21 cellular contexts compared by ENCODE assay signal in genomic region chr20:40883097-40883496, GRCh38.
A peak's percentile ranks its signal among the peaks of the same experiment; 100 is the strongest.
DNase-seq lines count a peak whose midpoint lies in the region; ATAC-seq and TF ChIP-seq lines count a peak whose summit lies in the region.
"Had no signal": no experiment of that assay in that cellular context is flagged by ENCODE, and none has a peak within 500 bp of the region (broad histone marks: within the 10 kb centered on the region; RNA-seq: fewer than 3 reads in every experiment).

No MANE protein-coding gene starts in this region.

- CTCF ChIA-PET in activated CD8-positive, alpha-beta T cell treated with anti-CD3 and anti-CD28 coated beads, Interleukin-2, amount 10 ng/mL, durations not matched to agents 7 days and 5 days (lab: Charles Lee) = no interaction called here
- CTCF ChIA-PET in activated CD8-positive, alpha-beta T cell treated with anti-CD3 and anti-CD28 coated beads for 36 hours (lab: Charles Lee) = no interaction called here

- H3K36me3 Mint-ChIP-seq in activated CD8-positive, alpha-beta T cell treated with anti-CD3 and anti-CD28 coated beads, Interleukin-2, amount 10 ng/mL, durations not matched to agents 7 days and 5 days (ENCODE audit: low read depth) = peaks cover 20% of the 10 kb centered on the region
- H3K36me3 Mint-ChIP-seq in activated CD8-positive, alpha-beta T cell treated with anti-CD3 and anti-CD28 coated beads for 36 hours (ENCODE audit: low read depth) = no peaks in the 10 kb centered on the region
- H3K36me3 Mint-ChIP-seq in chondrocyte (ENCODE audit: low read depth) = peaks cover 3% of the 10 kb centered on the region

- POLR2A ChIA-PET in activated CD8-positive, alpha-beta T cell treated with anti-CD3 and anti-CD28 coated beads, Interleukin-2, amount 10 ng/mL, durations not matched to agents 7 days and 5 days (lab: Charles Lee) = no interaction called here
- POLR2A ChIA-PET in activated CD8-positive, alpha-beta T cell treated with anti-CD3 and anti-CD28 coated beads for 36 hours (lab: Charles Lee) = no interaction called here

- in situ Hi-C loops in SK-MEL-5 (cut with HindIII; ENCODE audit: low pct_unique_long_range_greater_than_20kb, low sequenced_read_pairs) = no loop called here

- TF ChIP-seq CTCF in activated CD8-positive, alpha-beta T cell treated with anti-CD3 and anti-CD28 coated beads for 36 hours (IDR thresholded peaks at IDR 0.05) = no peak
- TF ChIP-seq CTCF in chondrocyte (IDR thresholded peaks at IDR 0.05) = no peak

- no peak overlapping the region for H3K4me3 Mint-ChIP-seq in activated CD8-positive, alpha-beta T cell treated with anti-CD3 and anti-CD28 coated beads, Interleukin-2, amount 10 ng/mL, durations not matched to agents 7 days and 5 days
- H3K4me3 Mint-ChIP-seq in activated CD8-positive, alpha-beta T cell treated with anti-CD3 and anti-CD28 coated beads for 36 hours = no peak overlapping the region
- H3K4me3 Mint-ChIP-seq in chondrocyte (ENCODE audit: unreplicated experiment) = no peak overlapping the region

- no peak for DNase-seq in activated CD8-positive, alpha-beta T cell treated with anti-CD3 and anti-CD28 coated beads, Interleukin-2, amount 10 ng/mL, durations not matched to agents 7 days and 5 days
- no peak for DNase-seq in activated CD8-positive, alpha-beta T cell treated with anti-CD3 and anti-CD28 coated beads for 36 hours
- peak; percentile 32 for DNase-seq in EH (ENCODE audit: low read depth)
- DNase-seq in SK-MEL-5 (ENCODE audit: low read depth, low spot score) = peak; percentile 18
- peak; percentile 47 for DNase-seq in left lobe of liver (ENCODE audit: low spot score)
- DNase-seq in DMS53 treated with DMSO at 0.1 percent for 48 hours (lab: John Stamatoyannopoulos, UW; ENCODE audit: unreplicated experiment) = no peak
- DNase-seq in chondrocyte (ENCODE audit: low spot score) = no peak
- no peak for DNase-seq in GF-D8 (lab: John Stamatoyannopoulos, UW)
- DNase-seq: activated CD4-positive, alpha-beta T cell treated with anti-CD3 and anti-CD28 coated beads, Interleukin-2, amount 50 U/mL, for 1 hour; activated effector memory CD4-positive, alpha-beta T cell treated with Interleukin-2 at 50 U/mL for 16 hours; body of pancreas; IMR-90; midbrain; naive thymus-derived CD8-positive, alpha-beta T cell; NCI-H1105 treated with DMSO at 0.1 percent for 48 hours; NCI-H2029 treated with DMSO at 0.1 percent for 48 hours; OCI-M1; stimulated activated naive CD8-positive, alpha-beta T cell treated with anti-CD3 and anti-CD28 coated beads, Interleukin-15, Interleukin-2, amounts not matched to agents 100 U/mL and 50 U/mL, for 24 hours; T-helper 9 cell; testis; uterus had no signal

- H3K27me3 Mint-ChIP-seq in activated CD8-positive, alpha-beta T cell treated with anti-CD3 and anti-CD28 coated beads, Interleukin-2, amount 10 ng/mL, durations not matched to agents 7 days and 5 days (ENCODE audit: low read depth) = peaks cover 3% of the 10 kb centered on the region
- no peaks in the 10 kb centered on the region for H3K27me3 Mint-ChIP-seq in activated CD8-positive, alpha-beta T cell treated with anti-CD3 and anti-CD28 coated beads for 36 hours
- H3K27me3 Mint-ChIP-seq in chondrocyte (ENCODE audit: low read depth) = peaks cover 14% of the 10 kb centered on the region

- intact Hi-C loops in activated CD8-positive, alpha-beta T cell treated with anti-CD3 and anti-CD28 coated beads for 36 hours (cut with micrococcal nuclease) = no loop called here

- no peaks in the 10 kb centered on the region for H3K9me3 Mint-ChIP-seq in activated CD8-positive, alpha-beta T cell treated with anti-CD3 and anti-CD28 coated beads, Interleukin-2, amount 10 ng/mL, durations not matched to agents 7 days and 5 days (ENCODE audit: insufficient read depth)
- peaks cover 8% of the 10 kb centered on the region for H3K9me3 Mint-ChIP-seq in activated CD8-positive, alpha-beta T cell treated with anti-CD3 and anti-CD28 coated beads for 36 hours
- peaks cover 8% of the 10 kb centered on the region for H3K9me3 Mint-ChIP-seq in chondrocyte (ENCODE audit: low read depth)

- ATAC-seq in activated CD8-positive, alpha-beta T cell treated with anti-CD3 and anti-CD28 coated beads, Interleukin-2, amount 10 ng/mL, durations not matched to agents 7 days and 5 days = no peak
- ATAC-seq in activated CD8-positive, alpha-beta T cell treated with anti-CD3 and anti-CD28 coated beads for 36 hours = no peak
- ATAC-seq in left lobe of liver = no peak
- ATAC-seq: body of pancreas; naive thymus-derived CD8-positive, alpha-beta T cell; stimulated activated naive CD8-positive, alpha-beta T cell treated with anti-CD3 and anti-CD28 coated beads, Interleukin-15, Interleukin-2, amounts not matched to agents 100 U/mL and 50 U/mL, for 24 hours had no signal

- H3K27ac Mint-ChIP-seq in activated CD8-positive, alpha-beta T cell treated with anti-CD3 and anti-CD28 coated beads, Interleukin-2, amount 10 ng/mL, durations not matched to agents 7 days and 5 days = peak overlapping the region; percentile 87
- H3K27ac Mint-ChIP-seq in activated CD8-positive, alpha-beta T cell treated with anti-CD3 and anti-CD28 coated beads for 36 hours = no peak overlapping the region
- no peak overlapping the region for H3K27ac Mint-ChIP-seq in chondrocyte (ENCODE audit: unreplicated experiment)

- peaks cover 44% of the 10 kb centered on the region for H3K4me1 Mint-ChIP-seq in activated CD8-positive, alpha-beta T cell treated with anti-CD3 and anti-CD28 coated beads, Interleukin-2, amount 10 ng/mL, durations not matched to agents 7 days and 5 days (ENCODE audit: low read depth)
- peaks cover 13% of the 10 kb centered on the region for H3K4me1 Mint-ChIP-seq in activated CD8-positive, alpha-beta T cell treated with anti-CD3 and anti-CD28 coated beads for 36 hours (ENCODE audit: low read depth)
- peaks cover 3% of the 10 kb centered on the region for H3K4me1 Mint-ChIP-seq in chondrocyte (ENCODE audit: low read depth)

Comparison
In these comparisons a context has a peak if more than half of its experiments do, and no peak if none do; other contexts are left out.
1. DNase-seq: peak in EH (single experiment), SK-MEL-5 (single experiment) and left lobe of liver (single experiment); none in activated CD8-positive, alpha-beta T cell treated with anti-CD3 and anti-CD28 coated beads, Interleukin-2, amount 10 ng/mL, durations not matched to agents 7 days and 5 days (single experiment), activated CD8-positive, alpha-beta T cell treated with anti-CD3 and anti-CD28 coated beads for 36 hours (single experiment), DMS53 treated with DMSO at 0.1 percent for 48 hours (single experiment), chondrocyte (single experiment) and GF-D8 (single experiment).